1 cellular context compared by ENCODE assay signal in the genomic region with DNA sequence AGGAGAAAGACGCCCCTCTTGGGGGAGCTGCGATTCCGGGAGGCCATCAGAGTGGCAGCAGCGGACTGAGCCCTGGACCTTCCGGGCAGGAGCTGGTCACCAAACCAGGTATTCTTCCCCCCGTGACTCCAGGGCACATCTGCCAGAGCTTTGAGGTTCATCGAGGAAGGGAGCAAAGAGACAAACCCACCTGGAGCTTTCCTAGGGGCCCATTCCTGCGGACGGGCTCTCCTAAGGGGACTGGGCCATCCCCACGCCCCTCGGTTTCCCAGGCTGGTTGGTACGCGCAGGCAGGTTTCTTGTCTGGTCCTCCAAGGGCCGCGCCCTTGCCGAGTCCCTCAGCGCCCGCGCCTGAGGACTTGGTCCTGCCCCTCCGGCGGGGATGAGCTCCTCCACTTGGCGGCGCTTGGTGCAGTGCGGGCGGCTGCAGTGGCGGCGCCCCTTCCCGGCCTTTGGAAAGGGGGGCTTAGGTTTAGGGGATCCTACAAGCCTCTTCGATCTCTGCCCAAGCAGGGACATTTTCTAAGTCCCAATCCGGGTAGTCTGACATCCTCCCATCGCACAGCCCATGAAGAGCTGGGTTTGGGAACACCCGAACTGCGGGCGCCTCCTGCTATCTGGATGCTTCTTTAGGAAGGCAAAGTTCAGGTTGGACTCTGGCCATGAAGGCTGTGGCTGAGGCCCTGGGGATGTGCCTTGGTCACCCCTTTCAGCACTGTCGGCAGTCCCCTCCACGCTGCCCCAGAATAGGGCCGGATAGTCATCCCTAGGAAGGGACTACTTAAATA.
TF ChIP-seq lines count a peak whose summit lies in the region.

No MANE protein-coding gene starts in this region.

TF ChIP-seq in HepG2, 621 proteins besides CTCF, POLR2A, EP300 and RAD21 (continued from another document):
- TF ChIP-seq ZSCAN21 (CRISPR knock-in tag; IDR thresholded peaks at IDR 0.05; ENCODE audit: borderline replicate concordance) (no peak), SMC3 (IDR thresholded peaks at IDR 0.05; ENCODE audit: low read length) (peak; percentile 8; the same call in 1 of the 2 replicates), CAMTA2 (CRISPR knock-in tag; IDR thresholded peaks at IDR 0.05; ENCODE audit: borderline replicate concordance) (no peak), ZBTB7B (CRISPR knock-in tag; IDR thresholded peaks at IDR 0.05) (peak; percentile 62)
